In the genomic region with DNA sequence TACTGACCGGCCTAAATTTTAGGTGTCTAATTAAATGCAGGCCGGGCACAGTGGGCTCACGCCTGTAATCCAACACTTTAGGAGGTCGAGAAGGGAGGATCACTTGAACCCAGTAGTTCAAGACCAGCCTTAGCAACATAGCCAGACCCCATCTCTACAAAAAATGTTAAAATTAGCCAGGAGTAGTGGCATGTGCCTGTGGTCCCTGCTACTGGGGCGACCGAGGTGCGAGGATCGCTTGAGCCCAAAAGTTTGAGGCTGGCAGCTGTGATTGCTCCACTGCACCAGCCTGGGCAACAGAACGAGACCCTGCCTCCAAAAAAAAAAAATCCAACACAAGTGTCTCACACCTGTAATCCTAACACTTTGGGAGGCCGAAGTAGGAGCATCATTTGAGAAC, we compare ENCODE assay signal across 1 cellular context.
TF ChIP-seq lines count a peak whose summit lies in the region.

No MANE protein-coding gene starts in this region.

TF ChIP-seq in WTC11, 78 proteins besides CTCF, POLR2A, EP300 and RAD21 (continued from another document):
- TF ChIP-seq, protein P1, sequence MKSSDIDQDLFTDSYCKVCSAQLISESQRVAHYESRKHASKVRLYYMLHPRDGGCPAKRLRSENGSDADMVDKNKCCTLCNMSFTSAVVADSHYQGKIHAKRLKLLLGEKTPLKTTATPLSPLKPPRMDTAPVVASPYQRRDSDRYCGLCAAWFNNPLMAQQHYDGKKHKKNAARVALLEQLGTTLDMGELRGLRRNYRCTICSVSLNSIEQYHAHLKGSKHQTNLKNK (CRISPR knock-in tag; IDR thresholded peaks at IDR 0.05) = no peak
- TF ChIP-seq, protein P2, sequence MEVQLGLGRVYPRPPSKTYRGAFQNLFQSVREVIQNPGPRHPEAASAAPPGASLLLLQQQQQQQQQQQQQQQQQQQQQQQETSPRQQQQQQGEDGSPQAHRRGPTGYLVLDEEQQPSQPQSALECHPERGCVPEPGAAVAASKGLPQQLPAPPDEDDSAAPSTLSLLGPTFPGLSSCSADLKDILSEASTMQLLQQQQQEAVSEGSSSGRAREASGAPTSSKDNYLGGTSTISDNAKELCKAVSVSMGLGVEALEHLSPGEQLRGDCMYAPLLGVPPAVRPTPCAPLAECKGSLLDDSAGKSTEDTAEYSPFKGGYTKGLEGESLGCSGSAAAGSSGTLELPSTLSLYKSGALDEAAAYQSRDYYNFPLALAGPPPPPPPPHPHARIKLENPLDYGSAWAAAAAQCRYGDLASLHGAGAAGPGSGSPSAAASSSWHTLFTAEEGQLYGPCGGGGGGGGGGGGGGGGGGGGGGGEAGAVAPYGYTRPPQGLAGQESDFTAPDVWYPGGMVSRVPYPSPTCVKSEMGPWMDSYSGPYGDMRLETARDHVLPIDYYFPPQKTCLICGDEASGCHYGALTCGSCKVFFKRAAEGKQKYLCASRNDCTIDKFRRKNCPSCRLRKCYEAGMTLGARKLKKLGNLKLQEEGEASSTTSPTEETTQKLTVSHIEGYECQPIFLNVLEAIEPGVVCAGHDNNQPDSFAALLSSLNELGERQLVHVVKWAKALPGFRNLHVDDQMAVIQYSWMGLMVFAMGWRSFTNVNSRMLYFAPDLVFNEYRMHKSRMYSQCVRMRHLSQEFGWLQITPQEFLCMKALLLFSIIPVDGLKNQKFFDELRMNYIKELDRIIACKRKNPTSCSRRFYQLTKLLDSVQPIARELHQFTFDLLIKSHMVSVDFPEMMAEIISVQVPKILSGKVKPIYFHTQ (CRISPR knock-in tag; IDR thresholded peaks at IDR 0.05) = no peak
- TF ChIP-seq, protein P3, sequence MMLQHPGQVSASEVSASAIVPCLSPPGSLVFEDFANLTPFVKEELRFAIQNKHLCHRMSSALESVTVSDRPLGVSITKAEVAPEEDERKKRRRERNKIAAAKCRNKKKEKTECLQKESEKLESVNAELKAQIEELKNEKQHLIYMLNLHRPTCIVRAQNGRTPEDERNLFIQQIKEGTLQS (CRISPR knock-in tag; conservative IDR thresholded peaks at IDR 0.05) = no peak
- TF ChIP-seq KAT7 (CRISPR knock-in tag; IDR thresholded peaks at IDR 0.05; ENCODE audit: borderline replicate concordance) = no peak
- TF ChIP-seq FOXK1 (CRISPR knock-in tag; IDR thresholded peaks at IDR 0.05) = no peak
- no peak for TF ChIP-seq ATF1 (CRISPR knock-in tag; IDR thresholded peaks at IDR 0.05)
- TF ChIP-seq SMAD3 (CRISPR knock-in tag; IDR thresholded peaks at IDR 0.05; ENCODE audit: borderline replicate concordance) = no peak
- TF ChIP-seq, protein P4, sequence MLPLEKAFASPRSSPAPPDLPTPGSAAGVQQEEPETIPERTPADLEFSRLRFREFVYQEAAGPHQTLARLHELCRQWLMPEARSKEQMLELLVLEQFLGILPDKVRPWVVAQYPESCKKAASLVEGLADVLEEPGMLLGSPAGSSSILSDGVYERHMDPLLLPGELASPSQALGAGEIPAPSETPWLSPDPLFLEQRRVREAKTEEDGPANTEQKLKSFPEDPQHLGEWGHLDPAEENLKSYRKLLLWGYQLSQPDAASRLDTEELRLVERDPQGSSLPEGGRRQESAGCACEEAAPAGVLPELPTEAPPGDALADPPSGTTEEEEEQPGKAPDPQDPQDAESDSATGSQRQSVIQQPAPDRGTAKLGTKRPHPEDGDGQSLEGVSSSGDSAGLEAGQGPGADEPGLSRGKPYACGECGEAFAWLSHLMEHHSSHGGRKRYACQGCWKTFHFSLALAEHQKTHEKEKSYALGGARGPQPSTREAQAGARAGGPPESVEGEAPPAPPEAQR (CRISPR knock-in tag; IDR thresholded peaks at IDR 0.05) = no peak
- TF ChIP-seq, protein P5, sequence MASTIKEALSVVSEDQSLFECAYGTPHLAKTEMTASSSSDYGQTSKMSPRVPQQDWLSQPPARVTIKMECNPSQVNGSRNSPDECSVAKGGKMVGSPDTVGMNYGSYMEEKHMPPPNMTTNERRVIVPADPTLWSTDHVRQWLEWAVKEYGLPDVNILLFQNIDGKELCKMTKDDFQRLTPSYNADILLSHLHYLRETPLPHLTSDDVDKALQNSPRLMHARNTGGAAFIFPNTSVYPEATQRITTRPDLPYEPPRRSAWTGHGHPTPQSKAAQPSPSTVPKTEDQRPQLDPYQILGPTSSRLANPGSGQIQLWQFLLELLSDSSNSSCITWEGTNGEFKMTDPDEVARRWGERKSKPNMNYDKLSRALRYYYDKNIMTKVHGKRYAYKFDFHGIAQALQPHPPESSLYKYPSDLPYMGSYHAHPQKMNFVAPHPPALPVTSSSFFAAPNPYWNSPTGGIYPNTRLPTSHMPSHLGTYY (CRISPR knock-in tag; IDR thresholded peaks at IDR 0.05) = no peak
- no peak for TF ChIP-seq CREM (CRISPR knock-in tag; IDR thresholded peaks at IDR 0.05)
- TF ChIP-seq, protein P6, sequence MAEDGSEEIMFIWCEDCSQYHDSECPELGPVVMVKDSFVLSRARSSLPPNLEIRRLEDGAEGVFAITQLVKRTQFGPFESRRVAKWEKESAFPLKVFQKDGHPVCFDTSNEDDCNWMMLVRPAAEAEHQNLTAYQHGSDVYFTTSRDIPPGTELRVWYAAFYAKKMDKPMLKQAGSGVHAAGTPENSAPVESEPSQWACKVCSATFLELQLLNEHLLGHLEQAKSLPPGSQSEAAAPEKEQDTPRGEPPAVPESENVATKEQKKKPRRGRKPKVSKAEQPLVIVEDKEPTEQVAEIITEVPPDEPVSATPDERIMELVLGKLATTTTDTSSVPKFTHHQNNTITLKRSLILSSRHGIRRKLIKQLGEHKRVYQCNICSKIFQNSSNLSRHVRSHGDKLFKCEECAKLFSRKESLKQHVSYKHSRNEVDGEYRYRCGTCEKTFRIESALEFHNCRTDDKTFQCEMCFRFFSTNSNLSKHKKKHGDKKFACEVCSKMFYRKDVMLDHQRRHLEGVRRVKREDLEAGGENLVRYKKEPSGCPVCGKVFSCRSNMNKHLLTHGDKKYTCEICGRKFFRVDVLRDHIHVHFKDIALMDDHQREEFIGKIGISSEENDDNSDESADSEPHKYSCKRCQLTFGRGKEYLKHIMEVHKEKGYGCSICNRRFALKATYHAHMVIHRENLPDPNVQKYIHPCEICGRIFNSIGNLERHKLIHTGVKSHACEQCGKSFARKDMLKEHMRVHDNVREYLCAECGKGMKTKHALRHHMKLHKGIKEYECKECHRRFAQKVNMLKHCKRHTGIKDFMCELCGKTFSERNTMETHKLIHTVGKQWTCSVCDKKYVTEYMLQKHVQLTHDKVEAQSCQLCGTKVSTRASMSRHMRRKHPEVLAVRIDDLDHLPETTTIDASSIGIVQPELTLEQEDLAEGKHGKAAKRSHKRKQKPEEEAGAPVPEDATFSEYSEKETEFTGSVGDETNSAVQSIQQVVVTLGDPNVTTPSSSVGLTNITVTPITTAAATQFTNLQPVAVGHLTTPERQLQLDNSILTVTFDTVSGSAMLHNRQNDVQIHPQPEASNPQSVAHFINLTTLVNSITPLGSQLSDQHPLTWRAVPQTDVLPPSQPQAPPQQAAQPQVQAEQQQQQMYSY (CRISPR knock-in tag; IDR thresholded peaks at IDR 0.05) = no peak
